Comparison of ENCODE assay signal across 8 cellular contexts in genomic region chr5:56094579-56095361, GRCh38.
DNase-seq lines count a peak whose midpoint lies in the region; ATAC-seq and TF ChIP-seq lines count a peak whose summit lies in the region.

No MANE protein-coding gene starts in this region.

- H3K27me3 Mint-ChIP-seq in activated naive CD4-positive, alpha-beta T cell treated with anti-CD3 and anti-CD28 coated beads, Interleukin-2, amount 50 U/mL, for 24 hours = no peaks in the 10 kb centered on the region
- peaks cover 8% of the 10 kb centered on the region for H3K27me3 Mint-ChIP-seq in stimulated activated memory B cell treated with anti-CD40 and anti-IgM and Interleukin-4, amounts not matched to agents 10 μg/mL and 1 μg/mL and 100 μg/mL, for 72 hours
- no peaks in the 10 kb centered on the region for H3K27me3 Mint-ChIP-seq in Calu3 (ENCODE audit: unreplicated experiment)

- H3K9me3 Mint-ChIP-seq in activated naive CD4-positive, alpha-beta T cell treated with anti-CD3 and anti-CD28 coated beads, Interleukin-2, amount 50 U/mL, for 24 hours = no peaks in the 10 kb centered on the region
- H3K9me3 Mint-ChIP-seq in stimulated activated memory B cell treated with anti-CD40 and anti-IgM and Interleukin-4, amounts not matched to agents 10 μg/mL and 1 μg/mL and 100 μg/mL, for 72 hours = peaks cover 3% of the 10 kb centered on the region
- H3K9me3 Mint-ChIP-seq in Calu3 (ENCODE audit: low read depth, unreplicated experiment) = no peaks in the 10 kb centered on the region

- H3K9me3 ChIP-seq in SJCRH30 (replicated peaks) = no peaks in the 10 kb centered on the region

- peak overlapping the region; percentile 94 for H3K27ac Mint-ChIP-seq in activated naive CD4-positive, alpha-beta T cell treated with anti-CD3 and anti-CD28 coated beads, Interleukin-2, amount 50 U/mL, for 24 hours
- H3K27ac Mint-ChIP-seq in stimulated activated memory B cell treated with anti-CD40 and anti-IgM and Interleukin-4, amounts not matched to agents 10 μg/mL and 1 μg/mL and 100 μg/mL, for 72 hours = no peak overlapping the region
- H3K27ac Mint-ChIP-seq in Calu3 (ENCODE audit: unreplicated experiment) = no peak overlapping the region

- no peaks in the 10 kb centered on the region for H3K27me3 ChIP-seq in SJCRH30

- no peak overlapping the region for H3K27ac ChIP-seq in SJCRH30

- intact Hi-C loops in Calu3 (cut with micrococcal nuclease; ENCODE audit: unreplicated experiment) = no loop called here

- peak; percentile 6 for ATAC-seq in GM21390 (IDR thresholded peaks at IDR 0.05; ENCODE audit: unreplicated experiment)
- peak; percentile 14 for ATAC-seq in HG03571 (IDR thresholded peaks at IDR 0.05; ENCODE audit: unreplicated experiment)
- ATAC-seq in stimulated activated memory B cell treated with anti-CD40 and anti-IgM and Interleukin-4, amounts not matched to agents 10 μg/mL and 1 μg/mL and 100 μg/mL, for 72 hours = peak; percentile 59

- H3K36me3 Mint-ChIP-seq in activated naive CD4-positive, alpha-beta T cell treated with anti-CD3 and anti-CD28 coated beads, Interleukin-2, amount 50 U/mL, for 24 hours = peaks cover 2% of the 10 kb centered on the region
- no peaks in the 10 kb centered on the region for H3K36me3 Mint-ChIP-seq in stimulated activated memory B cell treated with anti-CD40 and anti-IgM and Interleukin-4, amounts not matched to agents 10 μg/mL and 1 μg/mL and 100 μg/mL, for 72 hours
- no peaks in the 10 kb centered on the region for H3K36me3 Mint-ChIP-seq in Calu3 (ENCODE audit: insufficient read depth, unreplicated experiment)

- CTCF ChIA-PET in Calu3 (lab: Charles Lee) = interaction anchor here (0.6 to 1.1 kb wide), 2 partner anchors 10 to 1028 kb away, joined by 3 to 4 read pairs; no protein-coding TSS in a partner anchor

- DNase-seq in SJCRH30 (no peak), NCI-H524 treated with DMSO at 0.1 percent for 48 hours (lab: John Stamatoyannopoulos, UW) (no peak), SKM-1 treated with dmso at 0.1 percent for 144 hours (lab: John Stamatoyannopoulos, UW; ENCODE audit: unreplicated experiment) (no peak), Calu3 (no peak)

- H3K36me3 ChIP-seq in SJCRH30 = no peaks in the 10 kb centered on the region

- H3K4me1 Mint-ChIP-seq in activated naive CD4-positive, alpha-beta T cell treated with anti-CD3 and anti-CD28 coated beads, Interleukin-2, amount 50 U/mL, for 24 hours = peaks cover 92% of the 10 kb centered on the region
- H3K4me1 Mint-ChIP-seq in stimulated activated memory B cell treated with anti-CD40 and anti-IgM and Interleukin-4, amounts not matched to agents 10 μg/mL and 1 μg/mL and 100 μg/mL, for 72 hours = peaks cover 13% of the 10 kb centered on the region
- peaks cover 18% of the 10 kb centered on the region for H3K4me1 Mint-ChIP-seq in Calu3 (ENCODE audit: low read depth, unreplicated experiment)

- peak overlapping the region; percentile 50 for H3K4me3 Mint-ChIP-seq in activated naive CD4-positive, alpha-beta T cell treated with anti-CD3 and anti-CD28 coated beads, Interleukin-2, amount 50 U/mL, for 24 hours
- no peak overlapping the region for H3K4me3 Mint-ChIP-seq in stimulated activated memory B cell treated with anti-CD40 and anti-IgM and Interleukin-4, amounts not matched to agents 10 μg/mL and 1 μg/mL and 100 μg/mL, for 72 hours
- no peak overlapping the region for H3K4me3 Mint-ChIP-seq in Calu3 (ENCODE audit: low read depth, unreplicated experiment)

- no peaks in the 10 kb centered on the region for H3K4me1 ChIP-seq in SJCRH30

- BruUV-seq in Calu3 (replicated peaks; lab: Mats Ljungman, UMichigan) = no TSS peak

- TF ChIP-seq CTCF in Calu3 (IDR thresholded peaks at IDR 0.05; ENCODE audit: unreplicated experiment) = no peak

- no peak overlapping the region for H3K4me3 ChIP-seq in SJCRH30

Comparison
In these comparisons a context has a peak if more than half of its experiments do, and no peak if none do; other contexts are left out.
1. ATAC-seq: peak in every context shown above with its lines; median percentile 59 in stimulated activated memory B cell treated with anti-CD40 and anti-IgM and Interleukin-4, amounts not matched to agents 10 μg/mL and 1 μg/mL and 100 μg/mL, for 72 hours; 14 in HG03571; 6 in GM21390.